ENCODE assay signal across 26 cellular contexts in the genomic region with DNA sequence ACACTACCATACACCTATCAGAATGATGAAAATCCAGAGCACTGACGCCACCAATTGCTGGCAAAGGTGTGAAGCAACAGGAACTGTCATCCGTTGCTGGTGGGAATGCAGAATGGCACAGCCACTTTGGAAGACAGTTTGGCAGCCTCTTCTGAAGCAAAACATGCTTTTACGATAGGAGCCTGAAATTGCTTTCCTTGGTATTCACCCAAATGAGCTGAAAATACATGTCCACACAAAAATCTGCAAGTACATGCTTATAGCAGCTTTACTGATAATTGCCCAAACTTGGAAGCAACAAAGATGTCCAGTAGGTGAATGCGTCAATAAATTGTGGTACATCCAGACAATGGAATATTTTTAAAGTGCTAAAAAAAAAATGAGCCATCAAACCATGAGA.
"Had no signal": no experiment of that assay in that cellular context is flagged by ENCODE, and none has a peak within 500 bp of the region (broad histone marks: within the 10 kb centered on the region; RNA-seq: fewer than 3 reads in every experiment).

No MANE protein-coding gene starts in this region.

- H3K9me3 ChIP-seq: adrenal gland, body of pancreas had no signal

- H3K4me1 ChIP-seq: adrenal gland, body of pancreas had no signal

- H3K27ac ChIP-seq: adrenal gland, body of pancreas, WERI-Rb-1 had no signal

- H3K4me3 ChIP-seq: adrenal gland, body of pancreas, K562 had no signal

- H3K27me3 ChIP-seq: adrenal gland, body of pancreas had no signal

- DNase-seq: activated CD4-positive, alpha-beta T cell treated with anti-CD3 and anti-CD28 coated beads, Interleukin-2, amount 10 ng/mL, durations not matched to agents 7 days and 5 days; activated CD4-positive, alpha-beta T cell treated with anti-CD3 and anti-CD28 coated beads, Interleukin-2, amount 50 U/mL, for 48 hours; activated CD4-positive, CD25-positive, alpha-beta regulatory T cell; activated CD8-positive, alpha-beta T cell treated with anti-CD3 and anti-CD28 coated beads, Interleukin-2, amount 10 ng/mL, durations not matched to agents 7 days and 5 days; activated gamma-delta T cell; activated naive CD4-positive, alpha-beta T cell treated with anti-CD3 and anti-CD28 coated beads for 36 hours; activated T-cell treated with anti-CD3 and anti-CD28 coated beads, Interleukin-2, amount 50 U/mL, for 24 hours; adrenal gland; body of pancreas; NCI-H1048; NCI-H1105 treated with DMSO at 0.1 percent for 48 hours; NCI-H1436; NCI-H1694; NCI-H1930; NCI-H2081 treated with DMSO at 0.1 percent for 48 hours; NCI-H226; NCI-H446 treated with DMSO at 0.1 percent for 48 hours; NCI-H524 treated with DMSO at 0.1 percent for 48 hours; NK-92 treated with Interleukin-12 subunit alpha and Interleukin-12 subunit beta, amount 100 ng/mL, for 24 hours; OCI-M1; Right ventricle myocardium superior; SW 1271; T1000; WERI-Rb-1 had no signal

- H3K36me3 ChIP-seq: adrenal gland, WERI-Rb-1 had no signal

- ATAC-seq: activated CD8-positive, alpha-beta T cell treated with anti-CD3 and anti-CD28 coated beads, Interleukin-2, amount 10 ng/mL, durations not matched to agents 7 days and 5 days; activated naive CD4-positive, alpha-beta T cell treated with anti-CD3 and anti-CD28 coated beads, Interleukin-2, amount 50 U/mL, for 72 hours; body of pancreas; K562 had no signal
